Comparison of ENCODE assay signal across 23 cellular contexts in the genomic region with DNA sequence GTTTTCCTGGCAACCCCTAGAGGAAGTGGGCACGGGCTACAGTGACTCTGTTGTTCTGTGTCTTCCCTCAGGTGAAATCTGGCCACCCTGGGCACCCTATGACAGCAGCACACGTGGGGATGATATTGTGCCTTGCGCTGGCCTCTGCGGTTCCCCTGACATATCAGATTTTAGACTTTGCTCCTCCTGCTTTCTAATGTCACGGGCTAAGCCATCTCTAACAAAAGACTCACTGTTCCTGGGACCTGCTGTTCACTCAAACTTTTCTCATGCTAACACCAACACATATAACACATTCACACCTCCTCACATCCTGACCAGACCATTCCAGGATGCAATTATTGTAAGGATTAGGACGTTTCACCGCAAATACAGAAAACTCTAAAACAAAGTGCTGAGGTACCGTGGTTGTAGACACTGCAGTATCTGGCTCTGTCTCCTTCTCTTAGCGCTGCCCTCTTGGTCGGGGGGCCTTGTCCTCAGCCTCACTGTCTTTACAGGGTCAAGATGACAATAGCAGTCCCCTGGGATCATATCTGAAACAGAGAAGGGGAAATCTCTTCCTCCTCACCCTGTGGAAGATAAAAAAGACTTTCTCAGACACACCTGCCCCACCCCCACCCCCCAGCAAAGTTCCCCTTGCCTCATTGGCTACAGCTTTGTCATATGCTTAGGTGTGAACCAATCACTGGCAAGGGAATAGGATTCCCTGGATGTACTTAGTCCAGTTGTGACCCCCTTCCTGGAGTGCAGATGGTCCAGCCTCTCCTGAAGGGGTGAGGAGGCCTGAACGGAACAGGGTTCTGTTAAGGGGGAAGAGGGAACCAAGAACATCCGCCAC. TPM values are rescaled to one million over a fixed set of nuclear protein-coding genes. Genes with fewer than 3 reads are reported as not detected.
A peak's percentile ranks its signal among the peaks of the same experiment; 100 is the strongest.
DNase-seq lines count a peak whose midpoint lies in the region; ATAC-seq and TF ChIP-seq lines count a peak whose summit lies in the region.
"Had no signal": no experiment of that assay in that cellular context is flagged by ENCODE, and none has a peak within 500 bp of the region (broad histone marks: within the 10 kb centered on the region; RNA-seq: fewer than 3 reads in every experiment).

No MANE protein-coding gene starts in this region.

- no peaks in the 10 kb centered on the region for H3K36me3 Mint-ChIP-seq in activated naive CD8-positive, alpha-beta T cell treated with anti-CD3 and anti-CD28 coated beads, Interleukin-2, amount 50 U/mL, for 24 hours (ENCODE audit: low read depth)
- H3K36me3 Mint-ChIP-seq in activated naive CD8-positive, alpha-beta T cell treated with anti-CD3 and anti-CD28 coated beads for 36 hours = no peaks in the 10 kb centered on the region

- H3K36me3 ChIP-seq in SJCRH30 = no peaks in the 10 kb centered on the region
- H3K36me3 ChIP-seq in transverse colon = no peaks in the 10 kb centered on the region
- H3K36me3 ChIP-seq: heart right ventricle, ovary, stomach, upper lobe of left lung had no signal

- H3K27me3 ChIP-seq in SJCRH30 (no peaks in the 10 kb centered on the region), transverse colon (no peaks in the 10 kb centered on the region)
- H3K27me3 ChIP-seq: heart right ventricle, ovary, stomach, upper lobe of left lung had no signal

- H3K4me1 ChIP-seq in SJCRH30 (no peaks in the 10 kb centered on the region; the same call in none of the 2 replicates), transverse colon (peaks cover 0 to 6% (median 4%) of the 10 kb centered on the region in 4 donors)
- H3K4me1 ChIP-seq: upper lobe of left lung had no signal

- TF ChIP-seq POLR2A in transverse colon (IDR thresholded peaks at IDR 0.05) = no peak

- WGBS in transverse colon (ENCODE audit: low coverage in 1 of 2), 2 donors = 52 to 62% methylated on average over 6 to 12 of the region's 12 CpGs

- peak overlapping the region; percentile 43 for H3K27ac ChIP-seq in SJCRH30
- H3K27ac ChIP-seq in transverse colon = no peak overlapping the region
- H3K27ac ChIP-seq: C4-2B, heart right ventricle, KMS-11, ovary, stomach, upper lobe of left lung had no signal

- TF ChIP-seq CTCF in transverse colon (IDR thresholded peaks at IDR 0.05) = no peak

- ATAC-seq in activated naive CD8-positive, alpha-beta T cell treated with anti-CD3 and anti-CD28 coated beads, Interleukin-2, amount 50 U/mL, for 24 hours = peak; percentile 52
- ATAC-seq in left lobe of liver = peak; percentile 74
- ATAC-seq: heart right ventricle had no signal

- DNase-seq in activated naive CD8-positive, alpha-beta T cell treated with anti-CD3 and anti-CD28 coated beads, Interleukin-2, amount 50 U/mL, for 24 hours = no peak
- DNase-seq in activated naive CD8-positive, alpha-beta T cell treated with anti-CD3 and anti-CD28 coated beads for 36 hours = no peak
- DNase-seq in SJCRH30 = peak; percentile 40 to 67
- DNase-seq in left lobe of liver (ENCODE audit: low spot score) = peak; percentile 78
- DNase-seq in transverse colon = peak; percentile 15
- DNase-seq in stimulated activated CD4-positive, alpha-beta T cell treated with anti-CD3 and anti-CD28 coated beads, Interleukin-4, amount 100 ng/mL, for 24 hours = no peak
- DNase-seq in DMS 273 treated with DMSO at 0.1 percent for 48 hours (lab: John Stamatoyannopoulos, UW) = no peak
- DNase-seq in C1 segment of cervical spinal cord (lab: John Stamatoyannopoulos, UW) = no peak
- DNase-seq: activated CD4-positive, alpha-beta T cell treated with anti-CD3 and anti-CD28 coated beads, Interleukin-2, amount 50 U/mL, for 1 hour; activated naive CD4-positive, alpha-beta T cell treated with anti-CD3 and anti-CD28 coated beads, Interleukin-2, amount 50 U/mL, for 16 hours; heart right ventricle; HFFc6; NCI-H1092; NCI-H524 treated with DMSO at 0.1 percent for 48 hours; ovary; SHP77; stomach; T-helper 1 cell; upper lobe of left lung had no signal

- in situ Hi-C loops in transverse colon (cut with MboI; ENCODE audit: low pct_ligation_motif_present in 1 of 4, low pct_unique_long_range_greater_than_20kb in 1 of 4, low sequenced_read_pairs in 3 of 4) = no loop called here

- peaks cover 14% of the 10 kb centered on the region for H3K4me1 Mint-ChIP-seq in activated naive CD8-positive, alpha-beta T cell treated with anti-CD3 and anti-CD28 coated beads, Interleukin-2, amount 50 U/mL, for 24 hours
- peaks cover 12% of the 10 kb centered on the region for H3K4me1 Mint-ChIP-seq in activated naive CD8-positive, alpha-beta T cell treated with anti-CD3 and anti-CD28 coated beads for 36 hours

- no peak overlapping the region for H3K27ac Mint-ChIP-seq in activated naive CD8-positive, alpha-beta T cell treated with anti-CD3 and anti-CD28 coated beads, Interleukin-2, amount 50 U/mL, for 24 hours
- H3K27ac Mint-ChIP-seq in activated naive CD8-positive, alpha-beta T cell treated with anti-CD3 and anti-CD28 coated beads for 36 hours = no peak overlapping the region
- H3K27ac Mint-ChIP-seq: HFFc6 had no signal

- H3K4me3 ChIP-seq in SJCRH30 (peak overlapping the region; percentile 44), transverse colon (no peak overlapping the region)
- H3K4me3 ChIP-seq: heart right ventricle, lung, ovary, stomach, upper lobe of left lung had no signal

- no peaks in the 10 kb centered on the region for H3K9me3 Mint-ChIP-seq in activated naive CD8-positive, alpha-beta T cell treated with anti-CD3 and anti-CD28 coated beads, Interleukin-2, amount 50 U/mL, for 24 hours
- H3K9me3 Mint-ChIP-seq in activated naive CD8-positive, alpha-beta T cell treated with anti-CD3 and anti-CD28 coated beads for 36 hours = no peaks in the 10 kb centered on the region
- H3K9me3 Mint-ChIP-seq: HFFc6 had no signal

- H3K4me3 Mint-ChIP-seq in activated naive CD8-positive, alpha-beta T cell treated with anti-CD3 and anti-CD28 coated beads, Interleukin-2, amount 50 U/mL, for 24 hours = no peak overlapping the region
- H3K4me3 Mint-ChIP-seq in activated naive CD8-positive, alpha-beta T cell treated with anti-CD3 and anti-CD28 coated beads for 36 hours = no peak overlapping the region
- H3K4me3 Mint-ChIP-seq: HFFc6 had no signal

- no peak for TF ChIP-seq EP300 in transverse colon (IDR thresholded peaks at IDR 0.05; ENCODE audit: low read depth)

- H3K9me3 ChIP-seq in SJCRH30 (replicated peaks) = no peaks in the 10 kb centered on the region
- no peaks in the 10 kb centered on the region for H3K9me3 ChIP-seq in transverse colon
- H3K9me3 ChIP-seq: heart right ventricle, ovary, stomach, upper lobe of left lung had no signal

- intact Hi-C loops in transverse colon (cut with DNase I; ENCODE audit: low total_unique reads) = no loop called here

- H3K27me3 Mint-ChIP-seq in activated naive CD8-positive, alpha-beta T cell treated with anti-CD3 and anti-CD28 coated beads, Interleukin-2, amount 50 U/mL, for 24 hours = no peaks in the 10 kb centered on the region
- no peaks in the 10 kb centered on the region for H3K27me3 Mint-ChIP-seq in activated naive CD8-positive, alpha-beta T cell treated with anti-CD3 and anti-CD28 coated beads for 36 hours

RNA-seq across cellular contexts. Expression of gene CHN2, which starts 14.1 kb away (rescaled TPM):
- total RNA-seq in activated naive CD8-positive, alpha-beta T cell treated with anti-CD3 and anti-CD28 coated beads for 36 hours = 1 to 10 TPM in 1 of 2 experiments, under 1 TPM in 1; 0.80 to 1.6 TPM
- 3.5 and 4.7 TPM in 2 replicates for total RNA-seq in SJCRH30 (2014; rRNA removed; shearing (Covaris generic))
- total RNA-seq in left lobe of liver (56.5 TPM), transverse colon (10 to 100 TPM in 3 of 4 donors, 1 to 10 TPM in 1; 5.6 to 36.7 (median 16.8) TPM)
- total RNA-seq: HFFc6, OCI-LY7 had no signal

Comparison
In these comparisons a context has a peak if more than half of its experiments do, and no peak if none do; other contexts are left out.
1. DNase-seq: peak in SJCRH30 (2 of 2), left lobe of liver (single experiment) and transverse colon (single experiment); none in activated naive CD8-positive, alpha-beta T cell treated with anti-CD3 and anti-CD28 coated beads, Interleukin-2, amount 50 U/mL, for 24 hours (single experiment), activated naive CD8-positive, alpha-beta T cell treated with anti-CD3 and anti-CD28 coated beads for 36 hours (single experiment), stimulated activated CD4-positive, alpha-beta T cell treated with anti-CD3 and anti-CD28 coated beads, Interleukin-4, amount 100 ng/mL, for 24 hours (single experiment), DMS 273 treated with DMSO at 0.1 percent for 48 hours (single experiment) and C1 segment of cervical spinal cord (0 of 14).